11 cellular contexts compared by ENCODE assay signal in the genomic region with DNA sequence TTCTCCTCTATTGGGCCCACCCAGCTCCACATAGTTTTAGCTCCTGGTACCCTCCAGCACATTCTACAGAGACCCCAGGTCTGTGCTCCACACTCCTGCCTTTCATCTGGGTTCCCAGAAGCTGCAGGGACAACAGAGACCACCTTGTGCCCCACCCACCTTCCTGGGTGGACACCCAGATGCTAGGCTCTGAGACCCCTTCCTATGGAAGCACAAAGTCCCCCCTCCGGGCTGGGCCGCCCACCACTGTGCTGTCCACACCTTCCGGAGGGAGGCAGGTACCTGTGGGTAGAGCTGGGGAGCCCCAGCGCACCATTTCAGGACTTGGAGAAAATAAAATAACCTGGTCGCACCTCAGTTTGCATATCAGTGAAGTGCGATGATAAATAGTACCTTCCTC.
DNase-seq lines count a peak whose midpoint lies in the region; TF ChIP-seq lines count a peak whose summit lies in the region.
"Had no signal": no experiment of that assay in that cellular context is flagged by ENCODE, and none has a peak within 500 bp of the region (broad histone marks: within the 10 kb centered on the region; RNA-seq: fewer than 3 reads in every experiment).

No MANE protein-coding gene starts in this region.

- peak overlapping the region in 1 of 2 experiments; percentile 88; a peak in 3 of 5 replicates for H3K4me3 Mint-ChIP-seq in H9
- H3K4me3 Mint-ChIP-seq: CD4-positive, alpha-beta memory T cell had no signal

- H3K18ac ChIP-seq in H9 (ENCODE audit: insufficient read length, low read depth, low read length) (no peak overlapping the region), mesenchymal stem cell (ENCODE audit: low read depth in 1 of 2, low read length in 2 of 2) (peak overlapping the region; percentile 4 to 64)

- H3K27me3 Mint-ChIP-seq in H9 (ENCODE audit: low read depth) = peaks cover 86% of the 10 kb centered on the region

- no peaks in the 10 kb centered on the region; a peak in 2 of 5 replicates for H3K9me3 Mint-ChIP-seq in H9

- no peak overlapping the region for H3K27ac Mint-ChIP-seq in H9
- H3K27ac Mint-ChIP-seq: CD4-positive, alpha-beta memory T cell had no signal

- no peak overlapping the region for H2BK20ac ChIP-seq in H9 (ENCODE audit: low read depth, low read length, poor library complexity, severe bottlenecking)

- H2BK15ac ChIP-seq in H9 (ENCODE audit: low read depth, low read length) = no peak overlapping the region
- no peak overlapping the region for H2BK15ac ChIP-seq in mesenchymal stem cell (ENCODE audit: low read depth, poor library complexity, severe bottlenecking)

- no peak overlapping the region for H3K23ac ChIP-seq in H9 (ENCODE audit: insufficient read length, low read depth, low read length)
- no peak overlapping the region for H3K23ac ChIP-seq in mesenchymal stem cell (ENCODE audit: low read length in 2 of 2)

- H3K79me2 ChIP-seq in H9 (ENCODE audit: insufficient read depth, low read length) = no peaks in the 10 kb centered on the region

- H3K4me1 Mint-ChIP-seq in H9 = peaks cover 67 to 68% of the 10 kb centered on the region in 2 experiments
- H3K4me1 Mint-ChIP-seq: CD4-positive, alpha-beta memory T cell had no signal

- TF ChIP-seq CTCF in H9 (conservative IDR thresholded peaks at IDR 0.05) (no peak), colonic mucosa (IDR thresholded peaks at IDR 0.05) (no peak)

- DNase-seq in H9 = no peak
- peak; percentile 11 for DNase-seq in colonic mucosa
- DNase-seq in mesenchymal stem cell = no peak
- DNase-seq in hypothalamus (lab: John Stamatoyannopoulos, UW) = no peak
- no peak for DNase-seq in NCI-H510A treated with DMSO at 0.1 percent for 48 hours (lab: John Stamatoyannopoulos, UW)
- DNase-seq in mucosa of gallbladder (ENCODE audit: low spot score) = no peak
- DNase-seq: BE2C; CD4-positive, alpha-beta memory T cell; DMS79 treated with DMSO at 0.1 percent for 48 hours had no signal

- H2BK5ac ChIP-seq in H9 (ENCODE audit: insufficient read length, low read length) = no peak overlapping the region
- H2BK5ac ChIP-seq in mesenchymal stem cell (ENCODE audit: low read depth, low read length, poor library complexity, severe bottlenecking) = no peak overlapping the region

- H2BK120ac ChIP-seq in H9 (ENCODE audit: low read depth, low read length, poor library complexity, severe bottlenecking) (no peak overlapping the region), mesenchymal stem cell (ENCODE audit: low read depth, low read length) (no peak overlapping the region)

- no peak overlapping the region for H3K9ac ChIP-seq in H9 (ENCODE audit: extremely low read depth, insufficient read length, low read length)
- H3K9ac ChIP-seq in colonic mucosa (ENCODE audit: low read depth in 2 of 2, low read length in 2 of 2) = no peak overlapping the region
- H3K9ac ChIP-seq in mesenchymal stem cell (ENCODE audit: low read length) = no peak overlapping the region

- no peak overlapping the region for H3T11ph ChIP-seq in H9 (ENCODE audit: low read length)

- H3K4me2 ChIP-seq in H9 (ENCODE audit: insufficient read depth, insufficient read length, low read length) (peak overlapping the region; percentile 67), mesenchymal stem cell (ENCODE audit: low read length, poor library complexity, severe bottlenecking) (no peak overlapping the region)
- H3K4me2 ChIP-seq: A549 had no signal

- H3K23me2 ChIP-seq in H9 (ENCODE audit: insufficient read length, low read depth, low read length, poor library complexity, severe bottlenecking) = peaks cover 17% of the 10 kb centered on the region

- no peak overlapping the region for H3K56ac ChIP-seq in H9 (ENCODE audit: insufficient read length, low read depth, low read length)

- WGBS in H9 (ENCODE audit: extremely low coverage, insufficient read length, low lambda C conversion rate) = no CpG with 5 or more reads among the region's 6 CpGs
- 67% methylated on average over 6 of the region's 6 CpGs for WGBS in mesenchymal stem cell

- H2AK5ac ChIP-seq in H9 (ENCODE audit: insufficient read length, low read length) (no peak overlapping the region), mesenchymal stem cell (ENCODE audit: low read length, severe bottlenecking) (no peak overlapping the region)

- H4K5ac ChIP-seq in H9 (ENCODE audit: insufficient read length, low read depth, low read length) = no peak overlapping the region

- H3K4me1 ChIP-seq in H9 (ENCODE audit: insufficient read depth, low read length) (peaks cover 3% of the 10 kb centered on the region; the same call in 1 of the 2 replicates), colonic mucosa (no peaks in the 10 kb centered on the region), mesenchymal stem cell (ENCODE audit: control insufficient read depth, insufficient read depth, low read depth, low read length) (no peaks in the 10 kb centered on the region)
- H3K4me1 ChIP-seq: A549, BE2C had no signal

- H2BK12ac ChIP-seq in H9 (ENCODE audit: insufficient read length, low read depth, low read length) (no peak overlapping the region), mesenchymal stem cell (ENCODE audit: low read length in 2 of 2) (peak overlapping the region in 1 of 2 experiments; percentile 84)

- H3K4me3 ChIP-seq in colonic mucosa (no peak overlapping the region), mesenchymal stem cell (ENCODE audit: insufficient read depth in 1 of 2, low read depth in 1 of 2, low read length in 2 of 2) (no peak overlapping the region)
- H3K4me3 ChIP-seq: A549 had no signal

- no peaks in the 10 kb centered on the region for H4K20me1 ChIP-seq in H9 (ENCODE audit: control insufficient read depth, insufficient read depth, insufficient read length)

- H4K8ac ChIP-seq in H9 (replicated peaks; ENCODE audit: insufficient read length, low read depth, low read length) (no peak overlapping the region), mesenchymal stem cell (ENCODE audit: low read length) (no peak overlapping the region)

- no peaks in the 10 kb centered on the region for H3K79me1 ChIP-seq in H9 (ENCODE audit: insufficient read depth, low read depth, low read length, poor library complexity, severe bottlenecking)
- H3K79me1 ChIP-seq in mesenchymal stem cell (replicated peaks; ENCODE audit: low read length, poor library complexity, severe bottlenecking) = no peaks in the 10 kb centered on the region

- intact Hi-C loops in colonic mucosa (cut with DNase I) = no loop called here

- H2AFZ ChIP-seq in H9 (ENCODE audit: low read length) (no peak overlapping the region), mesenchymal stem cell (ENCODE audit: low read depth, low read length) (no peak overlapping the region)

- H3K9me3 ChIP-seq in H9 (ENCODE audit: control insufficient read depth, low read depth, low read length) (no peaks in the 10 kb centered on the region), colonic mucosa (no peaks in the 10 kb centered on the region), mesenchymal stem cell (ENCODE audit: control insufficient read depth, low read length) (peaks cover 5% of the 10 kb centered on the region)
- H3K9me3 ChIP-seq: A549, BE2C had no signal

- H3K27me3 ChIP-seq in H9 (ENCODE audit: insufficient read depth, low read length) = peaks cover 46% of the 10 kb centered on the region
- peaks cover 34% of the 10 kb centered on the region for H3K27me3 ChIP-seq in colonic mucosa
- peaks cover 65 to 89% of the 10 kb centered on the region in 2 experiments for H3K27me3 ChIP-seq in mesenchymal stem cell (ENCODE audit: control insufficient read depth in 1 of 2, insufficient read depth in 1 of 2, low read length in 2 of 2)

- H3K14ac ChIP-seq in H9 (ENCODE audit: insufficient read depth, low read length) = no peak overlapping the region
- H3K14ac ChIP-seq in mesenchymal stem cell (ENCODE audit: low read length in 2 of 2) = no peak overlapping the region

- H3K27ac ChIP-seq in H9 (ENCODE audit: insufficient read length, low read depth, low read length) (no peak overlapping the region), colonic mucosa (peak overlapping the region; percentile 17), mesenchymal stem cell (ENCODE audit: low read length, poor library complexity, severe bottlenecking) (no peak overlapping the region)
- H3K27ac ChIP-seq: A549, C4-2B had no signal

- H4K91ac ChIP-seq in H9 (ENCODE audit: insufficient read length, low read depth, low read length) (no peak overlapping the region), mesenchymal stem cell (ENCODE audit: low read length) (peak overlapping the region; percentile 12)

- H3K36me3 Mint-ChIP-seq in H9 (ENCODE audit: insufficient read depth in 1 of 3, low read depth in 3 of 3) = no peaks in the 10 kb centered on the region
- H3K36me3 Mint-ChIP-seq: CD4-positive, alpha-beta memory T cell had no signal

- H3K36me3 ChIP-seq in colonic mucosa (no peaks in the 10 kb centered on the region), mesenchymal stem cell (ENCODE audit: control insufficient read depth in 1 of 2, insufficient read depth in 2 of 2, low read depth in 1 of 2, low read length in 2 of 2) (no peaks in the 10 kb centered on the region)
- H3K36me3 ChIP-seq: BE2C had no signal

- H3K4ac ChIP-seq in H9 (ENCODE audit: low read depth, low read length) (no peak overlapping the region), mesenchymal stem cell (ENCODE audit: low read depth in 1 of 2, low read length in 2 of 2) (no peak overlapping the region)
